1 cellular context compared by ENCODE assay signal in the genomic region with DNA sequence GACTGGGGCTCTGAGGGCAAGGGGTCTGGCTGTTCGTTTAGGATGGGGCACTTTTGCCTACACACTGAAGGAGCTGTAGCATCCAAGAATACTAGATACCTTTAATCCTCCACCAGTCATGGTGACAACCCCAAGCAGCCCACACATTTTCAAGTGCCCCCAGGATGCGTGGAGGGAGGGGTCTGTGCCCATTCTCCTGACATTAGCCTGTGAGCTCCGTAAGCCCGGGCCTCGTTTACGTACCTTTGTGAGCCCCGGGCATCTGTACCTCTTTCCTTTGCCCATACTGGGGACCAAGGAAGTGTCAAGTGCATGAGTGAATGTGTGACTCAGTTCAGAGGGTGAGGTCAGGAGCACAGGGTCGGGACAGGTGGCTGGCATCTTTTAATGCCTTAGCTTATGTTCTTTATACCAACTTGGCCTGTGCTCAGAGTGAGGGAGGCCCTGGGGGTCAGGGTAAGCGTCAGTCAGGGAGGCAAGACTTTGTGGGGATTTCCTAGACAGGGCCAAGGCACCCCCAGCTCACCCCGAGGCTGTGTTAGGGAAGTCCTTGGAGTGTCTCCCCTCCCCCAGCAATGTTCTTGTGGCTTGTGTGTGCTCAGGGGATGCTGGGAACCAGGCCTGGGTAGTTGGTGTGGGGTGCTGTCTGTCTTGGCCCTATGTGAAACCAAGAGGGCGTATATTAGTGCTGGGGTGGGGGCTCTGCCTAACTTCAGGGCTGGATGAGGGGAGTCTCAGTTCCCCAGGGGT.
TF ChIP-seq lines count a peak whose summit lies in the region.

No MANE protein-coding gene starts in this region.

TF ChIP-seq in HepG2, 621 proteins besides CTCF, POLR2A, EP300 and RAD21:
- TF ChIP-seq PAX8 (CRISPR knock-in tag; IDR thresholded peaks at IDR 0.05; ENCODE audit: borderline replicate concordance) (no peak), POLR2G (IDR thresholded peaks at IDR 0.05; ENCODE audit: low read depth, low read length) (peak; percentile 55), RBM22 (optimal IDR thresholded peaks at IDR 0.05; ENCODE audit: low read length) (peak; percentile 30), PAF1 (CRISPR knock-in tag; IDR thresholded peaks at IDR 0.05) (0 out of 2 replicates have a peak, but pooled peaks have one; percentile 10)
- TF ChIP-seq, protein P1, sequence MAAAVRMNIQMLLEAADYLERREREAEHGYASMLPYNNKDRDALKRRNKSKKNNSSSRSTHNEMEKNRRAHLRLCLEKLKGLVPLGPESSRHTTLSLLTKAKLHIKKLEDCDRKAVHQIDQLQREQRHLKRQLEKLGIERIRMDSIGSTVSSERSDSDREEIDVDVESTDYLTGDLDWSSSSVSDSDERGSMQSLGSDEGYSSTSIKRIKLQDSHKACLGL (CRISPR knock-in tag; IDR thresholded peaks at IDR 0.05): no peak
